1 cellular context compared by ENCODE assay signal in the genomic region with DNA sequence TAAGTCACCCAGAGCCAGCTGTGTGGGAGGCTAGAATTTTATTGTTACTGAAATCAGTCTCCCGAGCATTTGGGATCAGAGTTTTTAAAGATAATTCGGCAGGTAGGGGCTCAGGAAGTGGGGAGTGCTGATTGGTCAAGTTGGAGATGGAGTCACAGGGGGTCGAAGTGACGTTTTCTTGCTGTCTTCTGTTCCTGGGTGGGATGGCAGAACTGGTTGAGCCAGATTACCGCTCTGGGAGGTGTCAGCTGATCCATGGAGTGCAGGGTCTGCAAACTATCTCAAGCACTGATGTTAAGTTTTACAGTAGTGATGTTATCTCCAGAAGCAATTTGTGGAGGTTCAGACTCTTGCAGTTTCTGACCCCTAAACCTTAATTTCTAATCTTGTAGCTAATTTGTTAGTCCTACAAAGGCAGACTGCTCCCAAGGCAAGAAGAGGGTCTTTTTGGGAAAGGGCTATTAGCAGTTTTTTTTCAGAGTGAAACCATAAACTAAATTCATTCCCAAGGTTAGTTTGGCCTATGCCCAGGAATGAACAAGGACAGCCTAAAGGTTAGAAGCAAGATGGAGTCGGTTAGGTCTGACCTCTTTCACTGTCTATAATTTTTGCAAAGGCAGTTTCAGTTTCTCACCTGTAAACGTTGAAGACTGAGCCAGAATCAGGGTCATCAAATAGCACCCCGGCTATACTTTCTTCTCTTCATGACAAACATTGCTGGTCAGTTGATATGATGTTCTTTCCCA.
TF ChIP-seq lines count a peak whose summit lies in the region.

No MANE protein-coding gene starts in this region.

TF ChIP-seq in K562, 482 proteins besides CTCF, POLR2A, EP300 and RAD21 (continued from another document):
- TF ChIP-seq, protein P1, sequence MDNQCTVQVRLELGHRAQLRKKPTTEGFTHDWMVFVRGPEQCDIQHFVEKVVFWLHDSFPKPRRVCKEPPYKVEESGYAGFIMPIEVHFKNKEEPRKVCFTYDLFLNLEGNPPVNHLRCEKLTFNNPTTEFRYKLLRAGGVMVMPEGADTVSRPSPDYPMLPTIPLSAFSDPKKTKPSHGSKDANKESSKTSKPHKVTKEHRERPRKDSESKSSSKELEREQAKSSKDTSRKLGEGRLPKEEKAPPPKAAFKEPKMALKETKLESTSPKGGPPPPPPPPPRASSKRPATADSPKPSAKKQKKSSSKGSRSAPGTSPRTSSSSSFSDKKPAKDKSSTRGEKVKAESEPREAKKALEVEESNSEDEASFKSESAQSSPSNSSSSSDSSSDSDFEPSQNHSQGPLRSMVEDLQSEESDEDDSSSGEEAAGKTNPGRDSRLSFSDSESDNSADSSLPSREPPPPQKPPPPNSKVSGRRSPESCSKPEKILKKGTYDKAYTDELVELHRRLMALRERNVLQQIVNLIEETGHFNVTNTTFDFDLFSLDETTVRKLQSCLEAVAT (IDR thresholded peaks at IDR 0.05), result no peak
- TF ChIP-seq PTTG1 (tag; IDR thresholded peaks at IDR 0.05; ENCODE audit: low read depth), result peak; percentile 76
- no peak for TF ChIP-seq KDM1A (IDR thresholded peaks at IDR 0.05)
- TF ChIP-seq, protein P2, sequence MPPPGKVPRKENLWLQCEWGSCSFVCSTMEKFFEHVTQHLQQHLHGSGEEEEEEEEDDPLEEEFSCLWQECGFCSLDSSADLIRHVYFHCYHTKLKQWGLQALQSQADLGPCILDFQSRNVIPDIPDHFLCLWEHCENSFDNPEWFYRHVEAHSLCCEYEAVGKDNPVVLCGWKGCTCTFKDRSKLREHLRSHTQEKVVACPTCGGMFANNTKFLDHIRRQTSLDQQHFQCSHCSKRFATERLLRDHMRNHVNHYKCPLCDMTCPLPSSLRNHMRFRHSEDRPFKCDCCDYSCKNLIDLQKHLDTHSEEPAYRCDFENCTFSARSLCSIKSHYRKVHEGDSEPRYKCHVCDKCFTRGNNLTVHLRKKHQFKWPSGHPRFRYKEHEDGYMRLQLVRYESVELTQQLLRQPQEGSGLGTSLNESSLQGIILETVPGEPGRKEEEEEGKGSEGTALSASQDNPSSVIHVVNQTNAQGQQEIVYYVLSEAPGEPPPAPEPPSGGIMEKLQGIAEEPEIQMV (tag; conservative IDR thresholded peaks at IDR 0.05; ENCODE audit: low read depth), result peak; percentile 43
- TF ChIP-seq, protein P3, sequence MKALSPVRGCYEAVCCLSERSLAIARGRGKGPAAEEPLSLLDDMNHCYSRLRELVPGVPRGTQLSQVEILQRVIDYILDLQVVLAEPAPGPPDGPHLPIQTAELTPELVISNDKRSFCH (CRISPR knock-in tag; IDR thresholded peaks at IDR 0.05), result no peak
- TF ChIP-seq, protein P3 (tag; IDR thresholded peaks at IDR 0.05), result peak; percentile 75
- peak; percentile 74 for TF ChIP-seq SMAD4 (CRISPR knock-in tag; conservative IDR thresholded peaks at IDR 0.05)
- peak; percentile 67 for TF ChIP-seq CXXC5 (CRISPR knock-in tag; IDR thresholded peaks at IDR 0.05)
- 0 out of 2 replicates have a peak, but pooled peaks have one; percentile 25 for TF ChIP-seq GTF2A2 (tag; IDR thresholded peaks at IDR 0.05)
- TF ChIP-seq ZNF766 (CRISPR knock-in tag; conservative IDR thresholded peaks at IDR 0.05), result peak; percentile 65; the same call in 1 of the 2 replicates
- TF ChIP-seq SMAD2 (IDR thresholded peaks at IDR 0.05; ENCODE audit: low read depth, low read length), result no peak
